ENCODE assay signal across 9 cellular contexts in genomic region chr6:2081155-2082138, GRCh38.
DNase-seq lines count a peak whose midpoint lies in the region; ATAC-seq and TF ChIP-seq lines count a peak whose summit lies in the region.
"Had no signal": no experiment of that assay in that cellular context is flagged by ENCODE, and none has a peak within 500 bp of the region (broad histone marks: within the 10 kb centered on the region; RNA-seq: fewer than 3 reads in every experiment).

No MANE protein-coding gene starts in this region.

- TF ChIP-seq POLR2A in body of pancreas (IDR thresholded peaks at IDR 0.05), result no peak

- no peak for DNase-seq in chondrocyte (ENCODE audit: low spot score)
- DNase-seq in occipital lobe (lab: John Stamatoyannopoulos, UW), result no peak
- DNase-seq in ascending aorta (ENCODE audit: low spot score in 2 of 2), result no peak
- DNase-seq in body of pancreas, result no peak
- DNase-seq: stimulated activated CD4-positive, alpha-beta T cell treated with anti-CD3 and anti-CD28 coated beads, Interleukin-2, amount 100 ng/mL, for 24 hours had no signal

- H3K36me3 ChIP-seq in ascending aorta (no peaks in the 10 kb centered on the region), body of pancreas (replicated peaks in 1 of 2; ENCODE audit: insufficient read depth in 1 of 2, low read depth in 2 of 2) (no peaks in the 10 kb centered on the region)

- H3K9me3 Mint-ChIP-seq in chondrocyte (ENCODE audit: low read depth), result peaks cover 25% of the 10 kb centered on the region
- H3K9me3 Mint-ChIP-seq in stimulated activated memory B cell treated with anti-CD40 and anti-IgM and Interleukin-4, amounts not matched to agents 10 μg/mL and 1 μg/mL and 100 μg/mL, for 72 hours, result peaks cover 17% of the 10 kb centered on the region

- H3K9me3 ChIP-seq in ascending aorta, result no peaks in the 10 kb centered on the region
- H3K9me3 ChIP-seq in body of pancreas, result no peaks in the 10 kb centered on the region

- intact Hi-C loops in ascending aorta (cut with DNase I) (no loop called here), body of pancreas (cut with DNase I) (no loop called here)

- H3K27ac Mint-ChIP-seq in chondrocyte (ENCODE audit: unreplicated experiment), result peak overlapping the region; percentile 19
- H3K27ac Mint-ChIP-seq in stimulated activated memory B cell treated with anti-CD40 and anti-IgM and Interleukin-4, amounts not matched to agents 10 μg/mL and 1 μg/mL and 100 μg/mL, for 72 hours, result no peak overlapping the region

- peaks cover 12% of the 10 kb centered on the region for H3K36me3 Mint-ChIP-seq in chondrocyte (ENCODE audit: low read depth)
- peaks cover 34% of the 10 kb centered on the region for H3K36me3 Mint-ChIP-seq in stimulated activated memory B cell treated with anti-CD40 and anti-IgM and Interleukin-4, amounts not matched to agents 10 μg/mL and 1 μg/mL and 100 μg/mL, for 72 hours

- H3K4me1 ChIP-seq in ascending aorta (no peaks in the 10 kb centered on the region), body of pancreas (no peaks in the 10 kb centered on the region)

- H3K4me1 Mint-ChIP-seq in chondrocyte (ENCODE audit: low read depth), result peaks cover 7% of the 10 kb centered on the region
- H3K4me1 Mint-ChIP-seq in stimulated activated memory B cell treated with anti-CD40 and anti-IgM and Interleukin-4, amounts not matched to agents 10 μg/mL and 1 μg/mL and 100 μg/mL, for 72 hours, result peaks cover 10% of the 10 kb centered on the region

- WGBS in body of pancreas, 2 donors, result 90 to 95% methylated on average over 9 of the region's 9 CpGs

- H3K27me3 ChIP-seq in ascending aorta, result no peaks in the 10 kb centered on the region
- H3K27me3 ChIP-seq in body of pancreas, result no peaks in the 10 kb centered on the region

- TF ChIP-seq CTCF in chondrocyte (IDR thresholded peaks at IDR 0.05) (no peak), ascending aorta (IDR thresholded peaks at IDR 0.05) (no peak), body of pancreas (IDR thresholded peaks at IDR 0.05) (no peak)

- no peak overlapping the region for H3K27ac ChIP-seq in ascending aorta
- H3K27ac ChIP-seq in body of pancreas, result no peak overlapping the region

- H3K27me3 Mint-ChIP-seq in chondrocyte (ENCODE audit: low read depth), result no peaks in the 10 kb centered on the region
- no peaks in the 10 kb centered on the region for H3K27me3 Mint-ChIP-seq in stimulated activated memory B cell treated with anti-CD40 and anti-IgM and Interleukin-4, amounts not matched to agents 10 μg/mL and 1 μg/mL and 100 μg/mL, for 72 hours

- H3K4me3 Mint-ChIP-seq in chondrocyte (ENCODE audit: unreplicated experiment), result no peak overlapping the region
- H3K4me3 Mint-ChIP-seq in stimulated activated memory B cell treated with anti-CD40 and anti-IgM and Interleukin-4, amounts not matched to agents 10 μg/mL and 1 μg/mL and 100 μg/mL, for 72 hours, result no peak overlapping the region

- H3K4me3 ChIP-seq in ascending aorta, result no peak overlapping the region
- H3K4me3 ChIP-seq in body of pancreas, result no peak overlapping the region

- peak; percentile 84 for ATAC-seq in GM18858 (IDR thresholded peaks at IDR 0.05; ENCODE audit: unreplicated experiment)
- ATAC-seq in GM21360 (IDR thresholded peaks at IDR 0.05; ENCODE audit: unreplicated experiment), result peak; percentile 62
- peak; percentile 73 for ATAC-seq in HG03280 (IDR thresholded peaks at IDR 0.05; ENCODE audit: unreplicated experiment)
- no peak for ATAC-seq in stimulated activated memory B cell treated with anti-CD40 and anti-IgM and Interleukin-4, amounts not matched to agents 10 μg/mL and 1 μg/mL and 100 μg/mL, for 72 hours
- ATAC-seq in body of pancreas, result no peak

Comparison
In these comparisons a context has a peak if more than half of its experiments do, and no peak if none do; other contexts are left out.
1. ATAC-seq: peak in GM18858 (single experiment), GM21360 (single experiment) and HG03280 (single experiment); none in stimulated activated memory B cell treated with anti-CD40 and anti-IgM and Interleukin-4, amounts not matched to agents 10 μg/mL and 1 μg/mL and 100 μg/mL, for 72 hours (single experiment) and body of pancreas (single experiment).